In the genomic region with DNA sequence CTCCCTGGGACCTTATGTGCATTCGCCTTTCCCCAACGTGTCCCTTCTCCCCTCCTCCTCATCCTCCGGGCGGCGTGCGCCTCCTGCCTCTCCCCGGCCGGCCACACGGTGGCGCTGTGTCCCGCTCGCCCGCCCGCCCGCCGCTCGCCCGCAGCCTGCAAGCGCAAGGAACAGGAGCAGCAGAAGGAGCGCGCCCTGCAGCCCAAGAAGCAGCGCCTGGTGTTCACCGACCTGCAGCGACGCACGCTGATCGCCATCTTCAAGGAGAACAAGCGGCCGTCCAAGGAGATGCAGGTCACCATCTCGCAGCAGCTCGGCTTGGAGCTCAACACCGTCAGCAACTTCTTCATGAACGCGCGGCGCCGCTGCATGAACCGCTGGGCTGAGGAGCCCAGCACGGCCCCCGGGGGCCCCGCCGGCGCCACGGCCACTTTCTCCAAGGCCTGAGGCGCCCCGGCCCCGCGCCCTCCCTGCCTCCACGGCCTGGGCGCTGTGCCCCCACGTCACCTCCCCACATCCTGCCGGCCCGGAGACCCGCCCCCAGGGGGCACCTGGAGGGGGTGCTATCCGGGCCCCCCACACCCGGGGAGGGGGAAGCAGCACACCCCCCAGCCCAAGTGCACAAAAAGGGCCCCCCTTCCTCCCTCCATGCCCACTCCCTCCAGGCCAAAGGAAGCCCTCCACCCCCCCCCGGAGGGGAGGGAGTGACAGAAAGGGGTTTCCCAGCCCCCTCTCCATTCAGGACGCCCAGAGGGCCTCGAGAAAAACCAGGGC, we compare ENCODE assay signal across 10 cellular contexts. TPM values are rescaled to one million over a fixed set of nuclear protein-coding genes. Genes with fewer than 3 reads are reported as not detected.
A peak's percentile ranks its signal among the peaks of the same experiment; 100 is the strongest.
DNase-seq lines count a peak whose midpoint lies in the region; ATAC-seq, FAIRE-seq and TF ChIP-seq lines count a peak whose summit lies in the region.
"Had no signal": no experiment of that assay in that cellular context is flagged by ENCODE, and none has a peak within 500 bp of the region (broad histone marks: within the 10 kb centered on the region; RNA-seq: fewer than 3 reads in every experiment).

No MANE protein-coding gene starts in this region.

- intact Hi-C loops in Calu3 (cut with micrococcal nuclease; ENCODE audit: unreplicated experiment) (no loop called here), adrenal gland (cut with DNase I) (no loop called here), HepG2 (cut with micrococcal nuclease; ENCODE audit: unreplicated experiment) (no loop called here)

- no peak overlapping the region for H3K27ac ChIP-seq in adrenal gland
- no peak overlapping the region for H3K27ac ChIP-seq in HepG2 (ENCODE audit: extremely low read length, insufficient read depth, low read length)

- TF ChIP-seq RAD21 in HepG2 (CRISPR knock-in tag; IDR thresholded peaks at IDR 0.05) = peak; percentile 87

- BruUV-seq in Calu3 (replicated peaks; lab: Mats Ljungman, UMichigan) (no TSS peak), HepG2 (replicated peaks; lab: Mats Ljungman, UMichigan) (no TSS peak)

- H2AFZ ChIP-seq in HepG2 (ENCODE audit: low read length) = no peak overlapping the region

- no peaks in the 10 kb centered on the region for H3K9me3 Mint-ChIP-seq in Calu3 (ENCODE audit: low read depth, unreplicated experiment)

- H3K4me1 Mint-ChIP-seq in Calu3 (ENCODE audit: low read depth, unreplicated experiment) = peaks cover 46% of the 10 kb centered on the region

- no peak for FAIRE-seq in HTR-8/SVneo (lab: Jason Lieb, UNC)
- FAIRE-seq in HepG2 (lab: Jason Lieb, UNC) = no peak

- H3K27me3 Mint-ChIP-seq in Calu3 (ENCODE audit: unreplicated experiment) = no peaks in the 10 kb centered on the region

- H3K4me3 Mint-ChIP-seq in Calu3 (ENCODE audit: low read depth, unreplicated experiment) = no peak overlapping the region
- H3K4me3 Mint-ChIP-seq: brain had no signal

- H3K4me1 ChIP-seq in adrenal gland (replicated peaks in 1 of 2) (no peaks in the 10 kb centered on the region), HepG2 (ENCODE audit: insufficient read depth, low read length) (no peaks in the 10 kb centered on the region)

- CTCF ChIA-PET in Calu3 (lab: Charles Lee) = no interaction called here
- CTCF ChIA-PET in HepG2 (lab: Yijun Ruan, JAX; ENCODE audit: low intra/inter-chr PET ratio, low total read pairs) = interaction anchor here (0.8 to 2.7 kb wide), 2 partner anchors 21 to 51 kb away, joined by 4 to 15 read pairs; no protein-coding TSS in a partner anchor

- peaks cover 68% of the 10 kb centered on the region for H3K27me3 ChIP-seq in adrenal gland
- peaks cover 8 to 66% of the 10 kb centered on the region in 2 experiments for H3K27me3 ChIP-seq in HepG2 (ENCODE audit: control insufficient read depth in 1 of 2, insufficient read depth in 2 of 2, low read length in 2 of 2)

- no peak for TF ChIP-seq EP300 in HepG2 (IDR thresholded peaks at IDR 0.05; ENCODE audit: low read depth in 2 of 2, low read length in 2 of 2)
- no peak for TF ChIP-seq EP300 in HepG2 (CRISPR knock-in tag; IDR thresholded peaks at IDR 0.05; ENCODE audit: borderline replicate concordance)

- TF ChIP-seq POLR2A in adrenal gland (IDR thresholded peaks at IDR 0.05) (no peak), HepG2 (IDR thresholded peaks at IDR 0.05; ENCODE audit: insufficient read depth in 1 of 2, low read depth in 2 of 2, low read length in 2 of 2) (no peak)

- H3K27ac Mint-ChIP-seq in Calu3 (ENCODE audit: unreplicated experiment) = no peak overlapping the region
- H3K27ac Mint-ChIP-seq: brain had no signal

- POLR2A ChIA-PET in HepG2 (lab: Yijun Ruan, JAX) = no interaction called here

- peaks cover 51% of the 10 kb centered on the region for H3K36me3 Mint-ChIP-seq in Calu3 (ENCODE audit: insufficient read depth, unreplicated experiment)

- peak; percentile 67 for TF ChIP-seq CTCF in Calu3 (IDR thresholded peaks at IDR 0.05; ENCODE audit: unreplicated experiment)
- peak in 5 of 6 experiments; percentile 11 to 64 (median 26) for TF ChIP-seq CTCF in adrenal gland (IDR thresholded peaks at IDR 0.05)
- peak; percentile 90 for TF ChIP-seq CTCF in HepG2 (CRISPR knock-in tag; IDR thresholded peaks at IDR 0.05)

- H3K79me2 ChIP-seq in HepG2 (ENCODE audit: insufficient read depth, low read length) = no peaks in the 10 kb centered on the region

- H3K9me3 ChIP-seq in adrenal gland (replicated peaks in 1 of 3) (no peaks in the 10 kb centered on the region), HepG2 (ENCODE audit: low read length) (peaks cover 10% of the 10 kb centered on the region)

- H3K4me3 ChIP-seq in adrenal gland (no peak overlapping the region), HepG2 (replicated peaks in 1 of 3; ENCODE audit: insufficient read depth in 1 of 3, low read depth in 2 of 3, low read length in 3 of 3) (peak overlapping the region in 1 of 3 experiments; percentile 46; a peak in 1 of 6 replicates)

- H3K36me3 ChIP-seq in adrenal gland (replicated peaks in 1 of 2) (no peaks in the 10 kb centered on the region), HepG2 (replicated peaks in 1 of 2; ENCODE audit: control insufficient read depth in 1 of 2, insufficient read depth in 2 of 2, low read length in 2 of 2) (no peaks in the 10 kb centered on the region)

- in situ Hi-C loops in HepG2 (cut with HindIII; ENCODE audit: extremely low pct_ligation_motif_present, low pct_unique_long_range_greater_than_20kb) = loop anchor here (5.0 kb wide), 1 partner anchor 47 kb away; no protein-coding TSS in a partner anchor

- DNase-seq in Calu3 (no peak), HTR-8/SVneo (ENCODE audit: insufficient read length, low spot score) (peak; percentile 57), adrenal gland (no peak), HepG2 (ENCODE audit: low spot score) (no peak)
- no peak for DNase-seq in activated naive CD4-positive, alpha-beta T cell (lab: John Stamatoyannopoulos, UW)
- no peak for DNase-seq in activated CD4-positive, CD25-positive, alpha-beta regulatory T cell (lab: John Stamatoyannopoulos, UW)
- DNase-seq: posterior cingulate gyrus had no signal

- H3K4me2 ChIP-seq in HepG2 (ENCODE audit: low read depth, low read length) = peak overlapping the region; percentile 36; the same call in 1 of the 2 replicates

- H4K20me1 ChIP-seq in HepG2 (ENCODE audit: insufficient read depth, low read length) = no peaks in the 10 kb centered on the region

- H3K9ac ChIP-seq in HepG2 (ENCODE audit: insufficient read depth, low read depth, low read length) = no peak overlapping the region

- WGBS in adrenal gland, 4 donors = 2 to 8% (median 7%) methylated on average over 6 to 58 of the region's 59 CpGs
- WGBS in HepG2 (ENCODE audit: low lambda C conversion rate) = 12% methylated on average over 43 of the region's 59 CpGs

- ATAC-seq in HepG2 = peak; percentile 88
- ATAC-seq in HG02840 (IDR thresholded peaks at IDR 0.05; ENCODE audit: low FRiP score, unreplicated experiment) = no peak
- ATAC-seq in GM21529 (IDR thresholded peaks at IDR 0.05; ENCODE audit: unreplicated experiment) = no peak

RNA-seq across cellular contexts. Expression of a gene that starts 21.9 kb away (rescaled TPM):
- total RNA-seq in Calu3 (2022) (20.0 and 25.7 TPM in 2 replicates), adrenal gland (not detected), HepG2 (2016; rRNA removed; fragmentation: Illumina TruSeq; extraction: Trizol) (not detected in 2 replicates)
- polyA plus RNA-seq in adrenal gland (under 1 TPM in 1 of 3 donors, not detected in 2; under 0.01 TPM), HepG2 (2011; rRNA removed) (under 0.01 and 0.01 TPM in 2 replicates)
- total RNA-seq in HepG2 (2016; cell fraction: cytosol; rRNA removed; fragmentation: Illumina TruSeq; extraction: Trizol; ENCODE audit: low read depth) = not detected in 2 replicates
- not detected in 2 replicates for total RNA-seq in HepG2 (2016; cell fraction: insoluble cytoplasmic fraction; rRNA removed; fragmentation: Illumina TruSeq; extraction: Trizol)
- total RNA-seq in HepG2 (2016; cell fraction: membrane; rRNA removed; fragmentation: Illumina TruSeq; extraction: Trizol) = not detected in 2 replicates
- not detected in 2 replicates for total RNA-seq in HepG2 (2016; cell fraction: nucleus; rRNA removed; fragmentation: Illumina TruSeq; extraction: Trizol)
- 0.01 TPM in 1 of 2 replicates, not detected in the other for polyA plus RNA-seq in HepG2 (2011; cell fraction: cytosol; rRNA removed)
- polyA plus RNA-seq in HepG2 (2011; cell fraction: nucleus; rRNA removed) = 0.03 TPM in 1 of 2 replicates, not detected in the other
- polyA plus RNA-seq in HepG2 (2012) = not detected in 2 replicates
- polyA plus RNA-seq in HepG2 (2016; cell fraction: cytosol; fragmentation: Illumina TruSeq; extraction: Trizol; ENCODE audit: low read depth) = not detected in 2 replicates
- polyA plus RNA-seq in HepG2 (2016; cell fraction: insoluble cytoplasmic fraction; fragmentation: Illumina TruSeq; extraction: Trizol; ENCODE audit: low read depth) = 0.02 TPM in 1 of 2 replicates, not detected in the other
- polyA plus RNA-seq in HepG2 (2016; cell fraction: membrane; fragmentation: Illumina TruSeq; extraction: Trizol; ENCODE audit: low read depth) = not detected in 2 replicates
- not detected in 2 replicates for polyA plus RNA-seq in HepG2 (2016; cell fraction: nucleus; fragmentation: Illumina TruSeq; extraction: Trizol; ENCODE audit: insufficient read depth, low read depth)
- not detected in 2 replicates for polyA minus RNA-seq in HepG2 (2011; rRNA and poly(A)+ RNA removed; ENCODE audit: low replicate concordance)
- polyA minus RNA-seq in HepG2 (2011; cell fraction: cytosol; rRNA and poly(A)+ RNA removed) = not detected in 2 replicates
- not detected in 2 replicates for polyA minus RNA-seq in HepG2 (2011; cell fraction: nucleus; rRNA and poly(A)+ RNA removed)

RNA-seq across cellular contexts. Expression of a gene that starts 36.9 kb away (rescaled TPM):
- total RNA-seq in Calu3 (2022) = 5.9 and 6.7 TPM in 2 replicates
- total RNA-seq in adrenal gland = 10 to 100 TPM in 2 of 8 donors, 1 to 10 TPM in 5, under 1 TPM in 1; 0.26 to 15.1 (median 4.6) TPM
- polyA plus RNA-seq in adrenal gland = 1 to 10 TPM; 2.0 to 9.2 (median 3.9) TPM
- 1.8 and 2.6 TPM in 2 replicates for total RNA-seq in HepG2 (2016; rRNA removed; fragmentation: Illumina TruSeq; extraction: Trizol)
- 0.35 and 0.40 TPM in 2 replicates for total RNA-seq in HepG2 (2016; cell fraction: cytosol; rRNA removed; fragmentation: Illumina TruSeq; extraction: Trizol; ENCODE audit: low read depth)
- 1.8 and 2.6 TPM in 2 replicates for total RNA-seq in HepG2 (2016; cell fraction: insoluble cytoplasmic fraction; rRNA removed; fragmentation: Illumina TruSeq; extraction: Trizol)
- 1.2 and 1.7 TPM in 2 replicates for total RNA-seq in HepG2 (2016; cell fraction: membrane; rRNA removed; fragmentation: Illumina TruSeq; extraction: Trizol)
- total RNA-seq in HepG2 (2016; cell fraction: nucleus; rRNA removed; fragmentation: Illumina TruSeq; extraction: Trizol) = 1.9 and 3.5 TPM in 2 replicates
- polyA plus RNA-seq in HepG2 (2011; rRNA removed) = 5.8 and 5.9 TPM in 2 replicates
- 3.8 and 4.8 TPM in 2 replicates for polyA plus RNA-seq in HepG2 (2011; cell fraction: cytosol; rRNA removed)
- polyA plus RNA-seq in HepG2 (2011; cell fraction: nucleus; rRNA removed) = 10.6 and 12.8 TPM in 2 replicates
- polyA plus RNA-seq in HepG2 (2012) = 2.4 and 2.5 TPM in 2 replicates
- polyA plus RNA-seq in HepG2 (2016; cell fraction: cytosol; fragmentation: Illumina TruSeq; extraction: Trizol; ENCODE audit: low read depth) = 0.36 and 0.59 TPM in 2 replicates
- polyA plus RNA-seq in HepG2 (2016; cell fraction: insoluble cytoplasmic fraction; fragmentation: Illumina TruSeq; extraction: Trizol; ENCODE audit: low read depth) = 1.1 and 2.2 TPM in 2 replicates
- polyA plus RNA-seq in HepG2 (2016; cell fraction: membrane; fragmentation: Illumina TruSeq; extraction: Trizol; ENCODE audit: low read depth) = 0.69 and 0.98 TPM in 2 replicates
- polyA plus RNA-seq in HepG2 (2016; cell fraction: nucleus; fragmentation: Illumina TruSeq; extraction: Trizol; ENCODE audit: insufficient read depth, low read depth) = 9.6 and 11.4 TPM in 2 replicates
- polyA minus RNA-seq in HepG2 (2011; rRNA and poly(A)+ RNA removed; ENCODE audit: low replicate concordance) = 10.3 and 16.8 TPM in 2 replicates
- polyA minus RNA-seq in HepG2 (2011; cell fraction: cytosol; rRNA and poly(A)+ RNA removed) = 4.6 and 5.4 TPM in 2 replicates
- 2.7 and 3.0 TPM in 2 replicates for polyA minus RNA-seq in HepG2 (2011; cell fraction: nucleus; rRNA and poly(A)+ RNA removed)

Comparison
In these comparisons a context has a peak if more than half of its experiments do, and no peak if none do; other contexts are left out.
1. CTCF ChIP-seq: peak in every context shown above with its lines; median percentile 90 in HepG2; 67 in Calu3; 26 in adrenal gland.
2. RNA of a gene that starts 21.9 kb away (total RNA-seq): 20.0 to 25.7 TPM in Calu3; not detected in adrenal gland and not detected in HepG2; every median in the first group is over 10 times any median in the second.